Comparison of ENCODE assay signal across 19 cellular contexts in the genomic region with DNA sequence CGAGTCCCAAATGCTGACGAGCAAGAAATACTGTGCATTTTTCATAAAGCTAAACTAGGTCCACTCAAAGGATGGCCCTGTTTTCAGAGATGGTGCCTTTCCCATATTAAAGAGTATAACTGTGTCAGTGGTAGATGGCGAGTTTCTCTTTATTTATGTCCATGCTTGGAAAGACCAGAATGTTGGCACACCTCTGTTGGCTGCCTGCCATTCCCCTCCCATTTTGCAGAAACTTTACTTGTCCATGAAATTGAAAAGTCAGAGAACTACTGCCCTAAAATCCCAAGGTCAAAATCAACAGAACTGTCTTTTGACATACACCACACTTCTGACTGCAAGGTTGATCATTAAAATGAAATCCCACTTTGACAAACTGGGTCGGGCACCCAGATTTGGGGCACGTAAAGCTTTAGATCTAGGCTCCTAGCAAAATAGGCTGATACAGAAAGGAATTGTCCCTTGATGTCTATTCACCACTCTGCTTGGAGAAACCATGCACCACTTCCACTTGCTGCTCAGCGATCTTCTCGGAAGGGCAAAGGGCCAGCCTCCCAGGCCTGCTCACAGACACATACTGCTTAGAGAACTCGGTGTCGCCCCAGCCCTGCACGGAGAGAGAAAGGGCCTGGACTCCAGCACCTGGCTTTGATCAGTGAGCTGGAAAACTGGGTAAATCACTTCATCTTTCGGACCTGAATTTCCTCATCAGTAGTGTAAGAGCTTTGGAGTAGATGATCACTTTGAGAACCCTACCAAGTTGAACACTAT.
"Had no signal": no experiment of that assay in that cellular context is flagged by ENCODE, and none has a peak within 500 bp of the region (broad histone marks: within the 10 kb centered on the region; RNA-seq: fewer than 3 reads in every experiment).

No MANE protein-coding gene starts in this region.

- H3K9me3 ChIP-seq: mucosa of descending colon, ovary, stomach, thoracic aorta, transverse colon had no signal

- H3K36me3 ChIP-seq: ovary, transverse colon had no signal

- DNase-seq: cerebellar nuclear complex; effector memory CD4-positive, alpha-beta T cell; foreskin keratinocyte; immature natural killer cell; mucosa of descending colon; naive thymus-derived CD8-positive, alpha-beta T cell; nucleus accumbens; ovary; right cardiac atrium; small intestine; stimulated activated CD4-positive, alpha-beta T cell treated with anti-CD3 and anti-CD28 coated beads, Interleukin-12 subunit alpha, Interleukin-12 subunit beta, amount 100 ng/mL, for 4 hours; stimulated activated naive CD4-positive, alpha-beta T cell; stomach; substantia nigra; transverse colon had no signal

- H3K27me3 Mint-ChIP-seq: naive thymus-derived CD8-positive, alpha-beta T cell had no signal

- H3K27me3 ChIP-seq: dorsolateral prefrontal cortex, foreskin keratinocyte, ovary, stomach, transverse colon had no signal

- H3K27ac ChIP-seq: coronary artery, foreskin keratinocyte, ovary, stomach, thoracic aorta, transverse colon had no signal

- ATAC-seq: foreskin keratinocyte; mucosa of descending colon; naive thymus-derived CD8-positive, alpha-beta T cell; right cardiac atrium had no signal

- H3K9me3 Mint-ChIP-seq: immature natural killer cell, neural crest cell had no signal

- H3K4me3 ChIP-seq: coronary artery, dorsolateral prefrontal cortex, mucosa of descending colon, ovary, stomach, thoracic aorta, transverse colon had no signal

- H3K4me1 Mint-ChIP-seq: immature natural killer cell; naive thymus-derived CD8-positive, alpha-beta T cell; neural crest cell had no signal

- H3K4me1 ChIP-seq: foreskin keratinocyte, transverse colon had no signal

- H3K4me3 Mint-ChIP-seq: immature natural killer cell; naive thymus-derived CD8-positive, alpha-beta T cell; neural crest cell had no signal
